1 cellular context compared by ENCODE assay signal in the genomic region with DNA sequence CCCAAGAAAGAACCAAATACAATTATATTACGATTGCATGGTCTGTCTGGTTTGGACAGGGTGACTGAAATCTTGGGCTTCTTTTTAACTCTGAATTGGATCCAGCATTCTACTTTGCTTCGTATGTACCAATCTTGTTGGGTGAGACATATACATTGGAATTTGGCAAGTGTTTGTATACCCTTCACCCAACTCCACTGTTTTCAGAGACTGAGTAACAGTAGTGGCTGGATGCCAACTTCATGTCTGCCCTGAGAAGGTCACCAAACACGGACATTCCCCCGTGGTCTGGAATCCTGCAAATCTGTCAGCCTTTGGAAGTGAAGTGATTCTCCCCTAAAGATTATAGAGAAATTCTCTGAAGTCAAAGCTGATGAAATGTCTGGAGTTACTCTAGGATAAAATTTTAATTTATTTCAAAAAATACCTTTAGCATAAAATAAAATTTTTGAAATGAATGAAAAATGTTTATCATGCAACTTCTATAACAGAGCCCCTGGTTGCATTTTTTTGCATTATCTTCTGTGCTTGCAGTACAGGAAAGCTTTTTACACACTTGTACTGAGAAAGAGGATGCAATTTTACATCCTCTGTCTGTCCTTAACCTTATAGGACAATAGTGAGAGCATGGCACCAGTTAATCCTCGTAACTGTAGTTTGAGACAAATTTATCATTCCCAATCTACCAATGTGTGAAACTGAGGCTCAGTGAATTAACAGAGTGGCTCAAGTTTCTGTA.
A peak's percentile ranks its signal among the peaks of the same experiment; 100 is the strongest.
TF ChIP-seq lines count a peak whose summit lies in the region.

No MANE protein-coding gene starts in this region.

TF ChIP-seq in HepG2, 621 proteins besides CTCF, POLR2A, EP300 and RAD21 (continued from another document and continues in another):
- TF ChIP-seq MTF2 (CRISPR knock-in tag; IDR thresholded peaks at IDR 0.05; ENCODE audit: borderline replicate concordance) (no peak), SMC3 (IDR thresholded peaks at IDR 0.05; ENCODE audit: low read length) (no peak), ZNF792 (CRISPR knock-in tag; IDR thresholded peaks at IDR 0.05) (0 out of 2 replicates have a peak, but pooled peaks have one; percentile 19), ATF2 (CRISPR knock-in tag; IDR thresholded peaks at IDR 0.05) (no peak), ZNF781 (CRISPR knock-in tag; IDR thresholded peaks at IDR 0.05; ENCODE audit: borderline replicate concordance, not compliant biosample characterization) (no peak), ZNF12 (CRISPR knock-in tag; IDR thresholded peaks at IDR 0.05) (no peak), ZNF737 (CRISPR knock-in tag; IDR thresholded peaks at IDR 0.05; ENCODE audit: borderline replicate concordance) (no peak), ZNF276 (CRISPR knock-in tag; IDR thresholded peaks at IDR 0.05; ENCODE audit: low read depth) (no peak), FOXM1 (CRISPR knock-in tag; IDR thresholded peaks at IDR 0.05) (no peak), ZNF644 (CRISPR knock-in tag; IDR thresholded peaks at IDR 0.05; ENCODE audit: low read depth) (peak; percentile 73; the same call in 1 of the 2 replicates), HNF4G (IDR thresholded peaks at IDR 0.05; ENCODE audit: borderline replicate concordance, low read depth, low read length) (no peak), HNF4G (CRISPR knock-in tag; IDR thresholded peaks at IDR 0.05; ENCODE audit: borderline replicate concordance, low read depth) (no peak), ZNF160 (CRISPR knock-in tag; IDR thresholded peaks at IDR 0.05) (no peak), ZMYM3 (CRISPR knock-in tag; IDR thresholded peaks at IDR 0.05) (no peak), FOSL2 (CRISPR knock-in tag; IDR thresholded peaks at IDR 0.05) (peak; percentile 88), CBX2 (IDR thresholded peaks at IDR 0.05; ENCODE audit: low read depth, low read length) (no peak), CBX2 (CRISPR knock-in tag; IDR thresholded peaks at IDR 0.05; ENCODE audit: low read depth) (no peak), ZNF138 (CRISPR knock-in tag; IDR thresholded peaks at IDR 0.05; ENCODE audit: low read depth) (no peak), ZNF569 (CRISPR knock-in tag; IDR thresholded peaks at IDR 0.05; ENCODE audit: borderline replicate concordance) (no peak), ZNF510 (CRISPR knock-in tag; IDR thresholded peaks at IDR 0.05; ENCODE audit: low read depth) (no peak), NR2C2 (CRISPR knock-in tag; IDR thresholded peaks at IDR 0.05; ENCODE audit: borderline replicate concordance) (no peak), NCOA2 (CRISPR knock-in tag; IDR thresholded peaks at IDR 0.05) (peak; percentile 34; the same call in 1 of the 2 replicates), ZBTB20 (CRISPR knock-in tag; IDR thresholded peaks at IDR 0.05; ENCODE audit: borderline replicate concordance, low read depth) (no peak), JUND (CRISPR knock-in tag; IDR thresholded peaks at IDR 0.05) (no peak), NKX3-1 (CRISPR knock-in tag; IDR thresholded peaks at IDR 0.05) (no peak), ZNF256 (CRISPR knock-in tag; conservative IDR thresholded peaks at IDR 0.05) (no peak), CENPX (CRISPR knock-in tag; IDR thresholded peaks at IDR 0.05) (no peak), CEBPZ (IDR thresholded peaks at IDR 0.05; ENCODE audit: low read length) (no peak), ZSCAN20 (CRISPR knock-in tag; IDR thresholded peaks at IDR 0.05; ENCODE audit: borderline replicate concordance) (no peak), IRF2 (CRISPR knock-in tag; IDR thresholded peaks at IDR 0.05) (0 out of 2 replicates have a peak, but pooled peaks have one; percentile 20), THAP8 (CRISPR knock-in tag; IDR thresholded peaks at IDR 0.05; ENCODE audit: borderline replicate concordance) (no peak), ZFYVE20 (CRISPR knock-in tag; IDR thresholded peaks at IDR 0.05; ENCODE audit: borderline replicate concordance, low read depth) (no peak), ZNF615 (CRISPR knock-in tag; IDR thresholded peaks at IDR 0.05; ENCODE audit: borderline replicate concordance) (no peak), NR2F6 (IDR thresholded peaks at IDR 0.05) (peak; percentile 15; the same call in 1 of the 2 replicates), NR2F6 (CRISPR knock-in tag; IDR thresholded peaks at IDR 0.05) (peak; percentile 61; the same call in 1 of the 2 replicates)
- TF ChIP-seq, protein P1, sequence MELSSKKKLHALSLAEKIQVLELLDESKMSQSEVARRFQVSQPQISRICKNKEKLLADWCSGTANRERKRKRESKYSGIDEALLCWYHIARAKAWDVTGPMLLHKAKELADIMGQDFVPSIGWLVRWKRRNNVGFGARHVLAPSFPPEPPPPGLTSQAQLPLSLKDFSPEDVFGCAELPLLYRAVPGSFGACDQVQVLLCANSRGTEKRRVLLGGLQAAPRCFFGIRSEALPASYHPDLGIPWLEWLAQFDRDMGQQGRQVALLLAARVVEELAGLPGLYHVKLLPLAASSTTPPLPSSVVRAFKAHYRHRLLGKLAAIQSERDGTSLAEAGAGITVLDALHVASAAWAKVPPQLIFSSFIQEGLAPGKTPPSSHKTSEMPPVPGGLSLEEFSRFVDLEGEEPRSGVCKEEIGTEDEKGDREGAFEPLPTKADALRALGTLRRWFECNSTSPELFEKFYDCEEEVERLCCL (CRISPR knock-in tag; IDR thresholded peaks at IDR 0.05; ENCODE audit: borderline replicate concordance): no peak
- TF ChIP-seq, protein P2, sequence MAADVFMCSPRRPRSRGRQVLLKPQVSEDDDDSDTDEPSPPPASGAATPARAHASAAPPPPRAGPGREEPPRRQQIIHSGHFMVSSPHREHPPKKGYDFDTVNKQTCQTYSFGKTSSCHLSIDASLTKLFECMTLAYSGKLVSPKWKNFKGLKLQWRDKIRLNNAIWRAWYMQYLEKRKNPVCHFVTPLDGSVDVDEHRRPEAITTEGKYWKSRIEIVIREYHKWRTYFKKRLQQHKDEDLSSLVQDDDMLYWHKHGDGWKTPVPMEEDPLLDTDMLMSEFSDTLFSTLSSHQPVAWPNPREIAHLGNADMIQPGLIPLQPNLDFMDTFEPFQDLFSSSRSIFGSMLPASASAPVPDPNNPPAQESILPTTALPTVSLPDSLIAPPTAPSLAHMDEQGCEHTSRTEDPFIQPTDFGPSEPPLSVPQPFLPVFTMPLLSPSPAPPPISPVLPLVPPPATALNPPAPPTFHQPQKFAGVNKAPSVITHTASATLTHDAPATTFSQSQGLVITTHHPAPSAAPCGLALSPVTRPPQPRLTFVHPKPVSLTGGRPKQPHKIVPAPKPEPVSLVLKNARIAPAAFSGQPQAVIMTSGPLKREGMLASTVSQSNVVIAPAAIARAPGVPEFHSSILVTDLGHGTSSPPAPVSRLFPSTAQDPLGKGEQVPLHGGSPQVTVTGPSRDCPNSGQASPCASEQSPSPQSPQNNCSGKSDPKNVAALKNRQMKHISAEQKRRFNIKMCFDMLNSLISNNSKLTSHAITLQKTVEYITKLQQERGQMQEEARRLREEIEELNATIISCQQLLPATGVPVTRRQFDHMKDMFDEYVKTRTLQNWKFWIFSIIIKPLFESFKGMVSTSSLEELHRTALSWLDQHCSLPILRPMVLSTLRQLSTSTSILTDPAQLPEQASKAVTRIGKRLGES (CRISPR knock-in tag; IDR thresholded peaks at IDR 0.05; ENCODE audit: borderline replicate concordance): no peak
- TF ChIP-seq, protein P3, sequence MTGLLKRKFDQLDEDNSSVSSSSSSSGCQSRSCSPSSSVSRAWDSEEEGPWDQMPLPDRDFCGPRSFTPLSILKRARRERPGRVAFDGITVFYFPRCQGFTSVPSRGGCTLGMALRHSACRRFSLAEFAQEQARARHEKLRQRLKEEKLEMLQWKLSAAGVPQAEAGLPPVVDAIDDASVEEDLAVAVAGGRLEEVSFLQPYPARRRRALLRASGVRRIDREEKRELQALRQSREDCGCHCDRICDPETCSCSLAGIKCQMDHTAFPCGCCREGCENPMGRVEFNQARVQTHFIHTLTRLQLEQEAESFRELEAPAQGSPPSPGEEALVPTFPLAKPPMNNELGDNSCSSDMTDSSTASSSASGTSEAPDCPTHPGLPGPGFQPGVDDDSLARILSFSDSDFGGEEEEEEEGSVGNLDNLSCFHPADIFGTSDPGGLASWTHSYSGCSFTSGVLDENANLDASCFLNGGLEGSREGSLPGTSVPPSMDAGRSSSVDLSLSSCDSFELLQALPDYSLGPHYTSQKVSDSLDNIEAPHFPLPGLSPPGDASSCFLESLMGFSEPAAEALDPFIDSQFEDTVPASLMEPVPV (CRISPR knock-in tag; IDR thresholded peaks at IDR 0.05): no peak
- TF ChIP-seq, protein P4, sequence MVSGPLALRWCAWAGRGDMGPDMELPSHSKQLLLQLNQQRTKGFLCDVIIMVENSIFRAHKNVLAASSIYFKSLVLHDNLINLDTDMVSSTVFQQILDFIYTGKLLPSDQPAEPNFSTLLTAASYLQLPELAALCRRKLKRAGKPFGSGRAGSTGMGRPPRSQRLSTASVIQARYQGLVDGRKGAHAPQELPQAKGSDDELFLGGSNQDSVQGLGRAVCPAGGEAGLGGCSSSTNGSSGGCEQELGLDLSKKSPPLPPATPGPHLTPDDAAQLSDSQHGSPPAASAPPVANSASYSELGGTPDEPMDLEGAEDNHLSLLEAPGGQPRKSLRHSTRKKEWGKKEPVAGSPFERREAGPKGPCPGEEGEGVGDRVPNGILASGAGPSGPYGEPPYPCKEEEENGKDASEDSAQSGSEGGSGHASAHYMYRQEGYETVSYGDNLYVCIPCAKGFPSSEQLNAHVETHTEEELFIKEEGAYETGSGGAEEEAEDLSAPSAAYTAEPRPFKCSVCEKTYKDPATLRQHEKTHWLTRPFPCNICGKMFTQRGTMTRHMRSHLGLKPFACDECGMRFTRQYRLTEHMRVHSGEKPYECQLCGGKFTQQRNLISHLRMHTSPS (CRISPR knock-in tag; IDR thresholded peaks at IDR 0.05; ENCODE audit: low read depth): peak; percentile 58; the same call in 1 of the 2 replicates
- TF ChIP-seq, protein P5, sequence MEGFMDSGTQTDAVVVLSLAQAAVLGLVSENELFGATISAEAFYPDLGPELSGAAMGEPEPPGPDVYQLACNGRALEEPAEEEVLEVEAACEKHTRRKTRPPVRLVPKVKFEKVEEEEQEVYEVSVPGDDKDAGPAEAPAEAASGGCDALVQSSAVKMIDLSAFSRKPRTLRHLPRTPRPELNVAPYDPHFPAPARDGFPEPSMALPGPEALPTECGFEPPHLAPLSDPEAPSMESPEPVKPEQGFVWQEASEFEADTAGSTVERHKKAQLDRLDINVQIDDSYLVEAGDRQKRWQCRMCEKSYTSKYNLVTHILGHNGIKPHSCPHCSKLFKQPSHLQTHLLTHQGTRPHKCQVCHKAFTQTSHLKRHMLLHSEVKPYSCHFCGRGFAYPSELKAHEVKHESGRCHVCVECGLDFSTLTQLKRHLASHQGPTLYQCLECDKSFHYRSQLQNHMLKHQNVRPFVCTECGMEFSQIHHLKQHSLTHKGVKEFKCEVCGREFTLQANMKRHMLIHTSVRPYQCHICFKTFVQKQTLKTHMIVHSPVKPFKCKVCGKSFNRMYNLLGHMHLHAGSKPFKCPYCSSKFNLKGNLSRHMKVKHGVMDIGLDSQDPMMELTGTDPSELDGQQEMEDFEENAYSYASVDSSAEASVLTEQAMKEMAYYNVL (CRISPR knock-in tag; IDR thresholded peaks at IDR 0.05; ENCODE audit: borderline replicate concordance): no peak
